In the genomic region with DNA sequence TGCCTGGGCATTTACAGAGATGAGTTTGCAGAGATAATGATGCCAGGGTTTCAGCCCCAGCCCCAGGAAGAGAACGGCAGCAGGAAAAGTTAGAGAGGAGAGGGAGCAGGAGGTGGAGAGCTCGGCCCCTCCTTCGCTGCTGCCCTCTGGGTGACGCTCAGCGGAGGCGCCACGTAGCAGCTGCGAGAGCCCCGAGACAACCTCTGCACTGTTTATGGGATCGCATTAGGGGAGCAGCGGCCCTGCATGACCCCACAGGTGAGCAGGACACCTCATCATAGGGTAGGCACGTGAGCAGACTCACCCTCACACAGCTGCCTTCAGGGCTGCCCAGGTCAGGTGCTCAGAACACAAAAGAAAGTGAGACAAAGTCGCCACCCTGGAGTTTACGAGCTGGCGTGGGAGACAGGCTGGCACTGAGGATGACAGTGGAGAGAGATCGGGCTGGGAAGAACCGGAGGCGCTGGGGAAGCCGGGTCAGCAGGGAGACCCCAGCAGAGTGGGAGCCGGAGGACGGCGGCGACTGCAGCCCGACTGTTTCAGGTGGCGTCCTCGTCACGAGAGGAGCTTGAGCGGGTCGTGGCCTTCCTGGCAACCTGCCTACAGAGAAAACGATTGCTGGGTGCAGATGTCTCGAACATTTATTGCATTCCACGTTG, we compare ENCODE assay signal across 1 cellular context.
TF ChIP-seq lines count a peak whose summit lies in the region.

No MANE protein-coding gene starts in this region.

TF ChIP-seq in GM23338, 12 proteins besides CTCF, POLR2A, EP300 and RAD21 (continued from another document):
- TF ChIP-seq ZNF462 (CRISPR knock-in tag; IDR thresholded peaks at IDR 0.05) = no peak
- TF ChIP-seq EZH2 (IDR thresholded peaks at IDR 0.05; ENCODE audit: low read depth, unreplicated experiment) = no peak
- TF ChIP-seq REST (IDR thresholded peaks at IDR 0.05; ENCODE audit: unreplicated experiment) = no peak
- TF ChIP-seq EZH2phosphoT487 (IDR thresholded peaks at IDR 0.05; ENCODE audit: unreplicated experiment) = no peak
